Comparison of ENCODE assay signal across 18 cellular contexts in the genomic region with DNA sequence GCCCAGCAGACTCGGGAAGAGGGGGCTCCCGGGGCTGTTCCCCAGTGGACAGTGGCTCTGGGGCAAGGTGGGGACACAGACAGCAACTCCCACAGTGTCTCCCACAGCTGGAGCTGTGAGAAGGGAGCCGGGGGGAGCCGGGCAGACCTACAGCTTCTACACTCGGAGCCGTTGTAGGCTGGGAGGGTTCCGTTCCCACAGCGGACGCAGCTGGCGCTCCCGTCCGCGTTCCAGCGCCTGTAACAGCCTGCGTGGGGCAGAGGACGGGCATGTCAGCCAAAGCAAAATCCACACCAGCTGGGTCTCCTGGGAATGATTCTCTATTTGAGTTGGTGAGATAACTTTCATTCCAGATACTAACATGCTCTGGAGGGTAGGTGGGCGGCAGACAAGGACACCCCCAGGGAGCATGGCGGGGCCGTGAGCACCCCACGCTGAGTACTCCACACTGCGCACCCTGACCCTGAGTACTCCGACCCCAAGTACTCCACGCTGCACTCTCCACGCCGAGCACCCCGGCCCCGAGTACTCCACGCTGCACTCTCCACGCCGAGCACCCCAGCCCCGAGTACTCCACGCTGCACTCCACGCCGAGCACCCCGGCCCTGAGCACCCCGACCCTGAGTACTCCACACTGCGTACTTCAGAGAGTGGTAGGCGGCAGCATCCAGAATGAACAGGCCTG. TPM values are rescaled to one million over a fixed set of nuclear protein-coding genes. Genes with fewer than 3 reads are reported as not detected.
DNase-seq lines count a peak whose midpoint lies in the region; ATAC-seq and TF ChIP-seq lines count a peak whose summit lies in the region.
"Had no signal": no experiment of that assay in that cellular context is flagged by ENCODE, and none has a peak within 500 bp of the region (broad histone marks: within the 10 kb centered on the region; RNA-seq: fewer than 3 reads in every experiment).

No MANE protein-coding gene starts in this region.

- H3K27me3 ChIP-seq in BLaER1 (no peaks in the 10 kb centered on the region), spleen (replicated peaks in 1 of 7) (no peaks in the 10 kb centered on the region)

- H3K9me3 ChIP-seq in BLaER1 (no peaks in the 10 kb centered on the region), spleen (no peaks in the 10 kb centered on the region)

- POLR2A ChIA-PET in RWPE1 (lab: Yijun Ruan, JAX; ENCODE audit: low non-redundant PET), result no interaction called here

- ATAC-seq in GM21717 (IDR thresholded peaks at IDR 0.05; ENCODE audit: unreplicated experiment), result no peak

- CTCF ChIA-PET in RWPE1 (lab: Yijun Ruan, JAX), result no interaction called here

- intact Hi-C loops in spleen (cut with DNase I; ENCODE audit: low total_unique reads), result no loop called here

- H3K9ac ChIP-seq in BLaER1, result peak overlapping the region; percentile 79

- 93 to 95% (median 94%) methylated on average over 33 to 38 of the region's 38 CpGs for WGBS in spleen, 5 donors

- TF ChIP-seq CTCF in spleen (IDR thresholded peaks at IDR 0.05 in 8 of 11, conservative IDR thresholded peaks at IDR 0.05 in 3 of 11), result no peak
- TF ChIP-seq CTCF in RWPE1 (conservative IDR thresholded peaks at IDR 0.05; ENCODE audit: low read depth), result no peak
- TF ChIP-seq CTCF in GM10266 (IDR thresholded peaks at IDR 0.05; ENCODE audit: control insufficient read depth, insufficient read depth, low read depth, missing control alignments), result no peak

- H3K36me3 ChIP-seq in BLaER1, result peaks cover 25% of the 10 kb centered on the region
- peaks cover 0 to 44% (median 2%) of the 10 kb centered on the region in 6 donors for H3K36me3 ChIP-seq in spleen

- peaks cover 25% of the 10 kb centered on the region for H4K20me1 ChIP-seq in BLaER1

- H3K4me1 ChIP-seq in BLaER1 (peaks cover 96% of the 10 kb centered on the region), spleen (no peaks in the 10 kb centered on the region)

- TF ChIP-seq POLR2A in spleen (IDR thresholded peaks at IDR 0.05), result no peak

- peak overlapping the region; percentile 95 for H3K4me2 ChIP-seq in BLaER1
- H3K4me2 ChIP-seq: PC-9 had no signal

- DNase-seq in AG08396 (ENCODE audit: low spot score) (peak; percentile 9), islet precursor cell (peak; percentile 46), spleen (peak; percentile 60), RWPE1 (ENCODE audit: low spot score) (no peak), GM10266 (ENCODE audit: extremely low spot score) (no peak)
- DNase-seq: C1 segment of cervical spinal cord, DMS 273 treated with DMSO at 0.1 percent for 48 hours, HCEC 1CT, Kasumi-1, NCI-H187 treated with DMSO at 0.1 percent for 48 hours, NCI-H2171, NCI-H774, PC-9, SHP77 had no signal

- H3K4me3 ChIP-seq in BLaER1, result peak overlapping the region; percentile 57
- H3K4me3 ChIP-seq in spleen, result no peak overlapping the region
- H3K4me3 ChIP-seq: PC-9 had no signal

- H3K27ac ChIP-seq in BLaER1, result peak overlapping the region; percentile 86
- H3K27ac ChIP-seq in spleen, result no peak overlapping the region
- H3K27ac ChIP-seq in RWPE1, result no peak overlapping the region
- H3K27ac ChIP-seq: PC-9 had no signal

RNA-seq across cellular contexts. Expression of gene RNF223, which starts 13.4 kb away (rescaled TPM):
- not detected for total RNA-seq in spleen
- not detected for polyA plus RNA-seq in spleen
- total RNA-seq: NCI-H460 had no signal
- polyA plus RNA-seq: AG04450 had no signal

RNA-seq across cellular contexts. Expression of gene C1orf159, which starts 28.4 kb away (rescaled TPM):
- total RNA-seq in spleen, result 10 to 100 TPM; 12.1 to 22.5 (median 18.7) TPM
- polyA plus RNA-seq in spleen, result 10 to 100 TPM in 2 of 3 donors, 1 to 10 TPM in 1; 8.5 to 25.7 (median 24.1) TPM

Comparison
In these comparisons a context has a peak if more than half of its experiments do, and no peak if none do; other contexts are left out.
1. DNase-seq: peak in AG08396 (single experiment), islet precursor cell (single experiment) and spleen (single experiment); none in RWPE1 (single experiment) and GM10266 (single experiment).